ENCODE assay signal across 8 cellular contexts in the genomic region with DNA sequence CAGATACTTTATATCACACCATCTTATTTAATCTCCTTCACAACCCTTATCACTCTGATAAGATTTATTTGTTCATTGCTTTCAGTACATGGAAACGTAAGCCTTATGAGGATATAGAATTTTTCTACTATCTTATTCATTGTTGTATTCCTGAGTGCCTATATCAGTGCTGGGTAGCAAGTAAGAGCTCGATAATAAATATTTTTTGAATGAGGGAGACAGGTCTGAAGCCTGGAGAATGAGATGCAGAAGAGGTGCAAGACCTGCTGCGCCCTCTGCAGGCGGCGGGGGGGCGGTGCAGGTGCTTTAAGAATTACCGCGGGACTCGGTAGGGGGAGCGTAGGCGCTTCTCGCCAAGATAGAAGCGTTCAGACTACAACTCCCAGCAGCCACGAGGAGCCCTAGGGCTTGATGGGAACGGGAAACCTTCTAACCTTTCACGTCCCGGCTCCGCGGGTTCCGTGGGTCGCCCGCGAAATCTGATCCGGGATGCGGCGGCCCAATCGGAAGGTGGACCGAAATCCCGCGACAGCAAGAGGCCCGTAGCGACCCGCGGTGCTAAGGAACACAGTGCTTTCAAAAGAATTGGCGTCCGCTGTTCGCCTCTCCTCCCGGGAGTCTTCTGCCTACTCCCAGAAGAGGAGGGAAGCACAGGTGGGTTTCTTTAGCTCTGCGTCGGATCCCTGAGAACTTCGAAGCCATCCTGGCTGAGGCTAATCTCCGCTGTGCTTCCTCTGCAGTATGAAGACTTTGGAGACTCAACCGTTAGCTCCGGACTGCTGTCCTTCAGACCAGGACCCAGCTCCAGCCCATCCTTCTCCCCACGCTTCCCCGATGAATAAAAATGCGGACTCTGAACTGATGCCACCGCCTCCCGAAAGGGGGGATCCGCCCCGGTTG. TPM values are rescaled to one million over a fixed set of nuclear protein-coding genes. Genes with fewer than 3 reads are reported as not detected.
A peak's percentile ranks its signal among the peaks of the same experiment; 100 is the strongest.
DNase-seq lines count a peak whose midpoint lies in the region; ATAC-seq, FAIRE-seq and TF ChIP-seq lines count a peak whose summit lies in the region.

Gene WRAP53, plus strand, starts transcription at position 570 of the 900 bp plus-strand sequence. Its CDS starts 172 bp downstream, at position 742.

- H3K4me2 ChIP-seq in IMR-90 (ENCODE audit: low read depth, low read length) (peak within 1 kb of the TSS; percentile 93), OCI-LY7 (ENCODE audit: low read length) (peak within 1 kb of the TSS; percentile 98), endothelial cell of umbilical vein (ENCODE audit: insufficient read depth, low read length) (peak within 1 kb of the TSS; percentile 98)

- peak within 1 kb of the TSS; percentile 99 for H3K56ac ChIP-seq in IMR-90 (ENCODE audit: extremely low read depth, insufficient read depth, low read length)

- POLR2A ChIA-PET in IMR-90 (lab: Charles Lee; ENCODE audit: unreplicated experiment) (interaction anchor here (0.6 to 3.0 kb wide), 5 partner anchors 11 to 189 kb away, joined by 3 to 9 read pairs (median 3); partner anchors contain the start of genes MPDU1 and SAT2), OCI-LY7 (lab: Charles Lee) (interaction anchor here (0.6 to 2.0 kb wide), 9 partner anchors 15 to 607 kb away, joined by 3 to 6 read pairs (median 3); partner anchors contain the start of genes FXR2, MPDU1, SAT2 and SLC25A35), endothelial cell of umbilical vein (lab: Charles Lee) (interaction anchor here (0.6 to 2.4 kb wide), 8 partner anchors 13 to 627 kb away, joined by 3 to 9 read pairs (median 5); partner anchors contain the start of genes ATP1B2, CD68, FXR2 and MPDU1)

- peaks cover 4% of the 10 kb centered on the region for H4K20me1 ChIP-seq in IMR-90 (ENCODE audit: insufficient read depth, low read length)
- H4K20me1 ChIP-seq in OCI-LY7 (ENCODE audit: insufficient read depth, low read length): peaks cover 24% of the 10 kb centered on the region
- H4K20me1 ChIP-seq in endothelial cell of umbilical vein (replicated peaks; ENCODE audit: control insufficient read depth, extremely low read depth, insufficient read depth, low read length): no peaks in the 10 kb centered on the region

- peak within 1 kb of the TSS; percentile 88 for H2BK120ac ChIP-seq in IMR-90 (ENCODE audit: low read depth, low read length)

- no peaks in the 10 kb centered on the region for H3K36me3 ChIP-seq in IMR-90 (ENCODE audit: control insufficient read depth, insufficient read depth, low read length)
- H3K36me3 ChIP-seq in OCI-LY7 (ENCODE audit: insufficient read depth, low read length): peaks cover 46% of the 10 kb centered on the region
- H3K36me3 ChIP-seq in endothelial cell of umbilical vein (ENCODE audit: control insufficient read depth in 2 of 2, extremely low read depth in 1 of 2, insufficient read depth in 2 of 2, low read length in 2 of 2): peaks cover 0 to 2% of the 10 kb centered on the region in 2 experiments

- peak within 1 kb of the TSS; percentile 38; the same call in 1 of the 3 replicates for H2BK15ac ChIP-seq in IMR-90 (ENCODE audit: low read depth, low read length)

- peaks cover 57% of the 10 kb centered on the region for H3K79me2 ChIP-seq in OCI-LY7 (ENCODE audit: insufficient read depth, low read depth, low read length)
- peaks cover 45% of the 10 kb centered on the region for H3K79me2 ChIP-seq in endothelial cell of umbilical vein (ENCODE audit: control insufficient read depth, insufficient read depth, low read length)

- peak within 1 kb of the TSS; percentile 93 for H4K91ac ChIP-seq in IMR-90 (ENCODE audit: insufficient read depth, low read depth, low read length)

- no TSS peak for BruUV-seq in IMR-90 (replicated peaks; lab: Mats Ljungman, UMichigan)
- BruUV-seq in OCI-LY7 (replicated peaks; lab: Mats Ljungman, UMichigan): no TSS peak
- BruUV-seq in endothelial cell of umbilical vein (replicated peaks; lab: Mats Ljungman, UMichigan): no TSS peak

- H3K4ac ChIP-seq in IMR-90 (ENCODE audit: low read depth, low read length): peak within 1 kb of the TSS; percentile 97

- CTCF ChIA-PET in IMR-90 (lab: Yijun Ruan, JAX): interaction anchor here (0.5 to 4.1 kb wide), 16 partner anchors 14 to 642 kb away, joined by 3 to 27 read pairs (median 4); partner anchors contain the start of genes CD68, EFNB3, FXR2 and MPDU1
- CTCF ChIA-PET in OCI-LY7 (lab: Charles Lee; ENCODE audit: unreplicated experiment): interaction anchor here (0.6 to 1.5 kb wide), 2 partner anchors 74 to 128 kb away, joined by 3 to 4 read pairs; partner anchors contain the start of gene FXR2
- CTCF ChIA-PET in endothelial cell of umbilical vein (lab: Charles Lee): interaction anchor here (0.7 to 4.4 kb wide), 40 partner anchors 11 to 386 kb away, joined by 3 to 97 read pairs (median 4); partner anchors contain the start of genes ATP1B2, CD68, DNAH2 and EFNB3

- peak within 1 kb of the TSS; percentile 94 for H3K14ac ChIP-seq in IMR-90 (replicated peaks; ENCODE audit: low read depth, low read length)

- H2AFZ ChIP-seq in IMR-90 (replicated peaks; ENCODE audit: low read length, poor library complexity) (peak within 1 kb of the TSS; percentile 90), OCI-LY7 (ENCODE audit: low read length) (peak within 1 kb of the TSS; percentile 89), endothelial cell of umbilical vein (ENCODE audit: low read depth, low read length) (peak within 1 kb of the TSS; percentile 89)

- no peaks in the 10 kb centered on the region for H3K9me2 ChIP-seq in OCI-LY7 (ENCODE audit: insufficient read depth, low read length)

- H3K79me1 ChIP-seq in IMR-90 (ENCODE audit: low read depth in 1 of 2, low read length in 2 of 2): peaks cover 15 to 54% of the 10 kb centered on the region in 2 experiments

- H3K4me3 ChIP-seq in IMR-90 (ENCODE audit: insufficient read depth, low read depth, low read length): peak within 1 kb of the TSS; percentile 83
- H3K4me3 ChIP-seq in OCI-LY7 (ENCODE audit: low read depth, low read length, poor library complexity, severe bottlenecking): peak within 1 kb of the TSS; percentile 92
- H3K4me3 ChIP-seq in endothelial cell of umbilical vein (replicated peaks in 1 of 3; ENCODE audit: insufficient read depth in 1 of 3, low read depth in 1 of 3, low read length in 3 of 3): peak within 1 kb of the TSS; percentile 75 to 96 (median 79)

- H3K4me1 ChIP-seq in IMR-90 (ENCODE audit: control insufficient read depth, insufficient read depth, low read length) (no peaks in the 10 kb centered on the region), OCI-LY7 (ENCODE audit: insufficient read depth, low read length, poor library complexity, severe bottlenecking) (peaks cover 27% of the 10 kb centered on the region), endothelial cell of umbilical vein (ENCODE audit: control insufficient read depth, extremely low read depth, insufficient read depth, low read length) (peaks cover 26% of the 10 kb centered on the region)

- peak within 1 kb of the TSS; percentile 46; the same call in 1 of the 2 replicates for H2BK20ac ChIP-seq in IMR-90 (ENCODE audit: low read depth, low read length)

- H3K9ac ChIP-seq in IMR-90 (ENCODE audit: low read depth, low read length): peak within 1 kb of the TSS; percentile 96
- peak within 1 kb of the TSS; percentile 99 for H3K9ac ChIP-seq in endothelial cell of umbilical vein (replicated peaks; ENCODE audit: extremely low read depth, insufficient read depth, low read length)

- dilution Hi-C loops in IMR-90 (cut with HindIII; ENCODE audit: low sequenced_read_pairs, unreplicated experiment) (no loop called here), endothelial cell of umbilical vein (cut with MboI; ENCODE audit: extremely low pct_ligation_motif_present, low sequenced_read_pairs) (no loop called here)

- H3K27ac ChIP-seq in IMR-90 (ENCODE audit: insufficient read depth, low read length) (peak within 1 kb of the TSS; percentile 96), OCI-LY7 (ENCODE audit: low read depth, low read length, poor library complexity, severe bottlenecking) (peak within 1 kb of the TSS; percentile 93), endothelial cell of umbilical vein (ENCODE audit: insufficient read depth, low read depth, low read length) (peak within 1 kb of the TSS; percentile 93)

- peak; percentile 99 for FAIRE-seq in endothelial cell of umbilical vein (lab: Jason Lieb, UNC)

- peak within 1 kb of the TSS; percentile 87 for H2AK5ac ChIP-seq in IMR-90 (ENCODE audit: low read depth, low read length)

- H4K8ac ChIP-seq in IMR-90 (ENCODE audit: low read depth in 2 of 2, low read length in 2 of 2): peak within 1 kb of the TSS; percentile 86 to 95

- H4K5ac ChIP-seq in IMR-90 (ENCODE audit: low read depth, low read length): peak within 1 kb of the TSS; percentile 98

- TF ChIP-seq POLR2A in IMR-90 (IDR thresholded peaks at IDR 0.05; ENCODE audit: low read depth, low read length) (peak; percentile 48), endothelial cell of umbilical vein (IDR thresholded peaks at IDR 0.05; ENCODE audit: low read depth, low read length) (peak; percentile 70)

- H3K18ac ChIP-seq in IMR-90 (ENCODE audit: low read depth, low read length): no peak within 1 kb of the TSS

- H3K27me3 ChIP-seq in IMR-90 (ENCODE audit: control insufficient read depth, insufficient read depth, low read length): no peaks in the 10 kb centered on the region
- H3K27me3 ChIP-seq in endothelial cell of umbilical vein (ENCODE audit: control insufficient read depth in 2 of 2, insufficient read depth in 2 of 2, low read length in 2 of 2): no peaks in the 10 kb centered on the region

- H3K9me1 ChIP-seq in IMR-90 (ENCODE audit: insufficient read depth, low read length) (no peaks in the 10 kb centered on the region), endothelial cell of umbilical vein (replicated peaks; ENCODE audit: control insufficient read depth, extremely low read depth, insufficient read depth, low read length) (no peaks in the 10 kb centered on the region)

- H2AK9ac ChIP-seq in IMR-90 (replicated peaks; ENCODE audit: low read depth, low read length, poor library complexity): peak within 1 kb of the TSS; percentile 95

- intact Hi-C loops in IMR-90 (cut with micrococcal nuclease): loop anchor here (1.0 to 5.0 kb wide), 4 partner anchors 54 to 206 kb away; partner anchors contain the start of genes FXR2, POLR2A and SLC35G6
- intact Hi-C loops in OCI-LY7 (cut with micrococcal nuclease; ENCODE audit: unreplicated experiment): loop anchor here (1.0 to 5.0 kb wide), 9 partner anchors 54 to 689 kb away; partner anchors contain the start of genes KCTD11, KRABD2, POLR2A and SAT2
- intact Hi-C loops in endothelial cell of umbilical vein (cut with micrococcal nuclease): loop anchor here (1.0 to 10.0 kb wide), 11 partner anchors 29 to 336 kb away; partner anchors contain the start of genes CHD3, DNAH2, FGF11 and KCTD11

- ATAC-seq in GM21526 (IDR thresholded peaks at IDR 0.05; ENCODE audit: low FRiP score, unreplicated experiment): peak; percentile 57
- peak; percentile 90 for ATAC-seq in IMR-90 (ENCODE audit: low read depth)

- peak within 1 kb of the TSS; percentile 98 for H3K23ac ChIP-seq in IMR-90 (ENCODE audit: low read depth, low read length)

- peak; percentile 78 for TF ChIP-seq RAD21 in IMR-90 (IDR thresholded peaks at IDR 0.05; ENCODE audit: low read length)

- 1% methylated on average over 16 of the region's 51 CpGs; no CpG with 5 or more reads in 1 of the 2 experiments for WGBS in IMR-90 (ENCODE audit: extremely low coverage in 2 of 2, insufficient read length in 1 of 2), 2 experiments

- peak; percentile 93 for DNase-seq in DMS153 (lab: John Stamatoyannopoulos, UW)
- DNase-seq in IMR-90: peak; percentile 99
- DNase-seq in OCI-LY7 (ENCODE audit: low spot score): peak; percentile 98
- peak; percentile 94 for DNase-seq in activated T-cell treated with anti-CD3 and anti-CD28 coated beads for 1 hour (ENCODE audit: low read depth)
- DNase-seq in endothelial cell of umbilical vein (ENCODE audit: low read depth, low spot score): peak; percentile 99
- DNase-seq in middle frontal gyrus (ENCODE audit: extremely low spot score, low spot score): peak; percentile 98
- peak; percentile 88 to 93 for DNase-seq in stimulated activated CD8-positive, alpha-beta memory T cell treated with anti-CD3 and anti-CD28 coated beads, Interleukin-2, amount 100 ng/mL, for 48 hours (ENCODE audit: low read depth in 2 of 2)

- no peaks in the 10 kb centered on the region for H3K9me3 ChIP-seq in IMR-90 (ENCODE audit: control insufficient read depth, insufficient read depth, low read length)
- no peaks in the 10 kb centered on the region for H3K9me3 ChIP-seq in OCI-LY7 (ENCODE audit: low read length)
- H3K9me3 ChIP-seq in endothelial cell of umbilical vein (replicated peaks; ENCODE audit: control insufficient read depth, insufficient read depth, low read length): no peaks in the 10 kb centered on the region

- in situ Hi-C loops in IMR-90 (cut with MboI; ENCODE audit: low sequenced_read_pairs): no loop called here

- TF ChIP-seq CTCF in IMR-90 (conservative IDR thresholded peaks at IDR 0.05; ENCODE audit: low read depth, low read length) (peak; percentile 99; the same call in 1 of the 2 replicates), OCI-LY7 (conservative IDR thresholded peaks at IDR 0.05; ENCODE audit: low read length) (peak; percentile 100), endothelial cell of umbilical vein (IDR thresholded peaks at IDR 0.05; ENCODE audit: extremely low read depth in 1 of 2, insufficient read depth in 1 of 2, low read depth in 1 of 2, low read length in 2 of 2) (peak; percentile 97 to 99)

- peak within 1 kb of the TSS; percentile 95 for H2BK5ac ChIP-seq in IMR-90 (ENCODE audit: low read depth, low read length, poor library complexity, severe bottlenecking)

RNA-seq across cellular contexts. Expression of gene WRAP53, which starts in this region (rescaled TPM):
- 5.0 and 6.6 TPM in 2 replicates for total RNA-seq in IMR-90 (2012; rRNA removed)
- polyA plus RNA-seq in IMR-90 (2012; rRNA removed): 9.4 and 9.5 TPM in 2 replicates
- 4.4 and 6.0 TPM in 2 replicates for polyA plus RNA-seq in IMR-90 (2012; cell fraction: cytosol; rRNA removed)
- polyA plus RNA-seq in IMR-90 (2012; cell fraction: nucleus; rRNA removed; ENCODE audit: low replicate concordance): 7.6 and 17.7 TPM in 2 replicates
- 30.7 and 39.3 TPM in 2 replicates for total RNA-seq in OCI-LY7 (2014; rRNA removed; shearing (Covaris generic))
- total RNA-seq in OCI-LY7 (2022): 24.8 and 27.4 TPM in 2 replicates
- total RNA-seq in endothelial cell of umbilical vein: 23.7 and 28.0 TPM in 2 replicates
- 17.9 and 21.8 TPM in 2 replicates for polyA plus RNA-seq in endothelial cell of umbilical vein
- polyA plus RNA-seq in endothelial cell of umbilical vein (2011; cell fraction: cytosol; rRNA removed): 14.4 and 15.9 TPM in 2 replicates
- polyA plus RNA-seq in endothelial cell of umbilical vein (2011; cell fraction: nucleus; rRNA removed): 16.5 and 16.7 TPM in 2 replicates
- 13.6 and 19.2 TPM in 2 replicates for polyA plus RNA-seq in endothelial cell of umbilical vein (2012)
- polyA minus RNA-seq in endothelial cell of umbilical vein: 7.9 and 8.9 TPM in 2 replicates
- 23.6 TPM for polyA minus RNA-seq in endothelial cell of umbilical vein (2011; cell fraction: cytosol; rRNA and poly(A)+ RNA removed)
- polyA minus RNA-seq in endothelial cell of umbilical vein (2011; cell fraction: nucleus; rRNA and poly(A)+ RNA removed): 4.6 and 4.7 TPM in 2 replicates

Comparison
In these comparisons a context has a peak if more than half of its experiments do, and no peak if none do; other contexts are left out.
1. Peak in every context shown above with its lines: DNase-seq, ATAC-seq, H3K4me3 ChIP-seq and H3K27ac ChIP-seq.